Comparison of ENCODE assay signal across 14 cellular contexts in genomic region chr14:21933681-21934080, GRCh38.
DNase-seq lines count a peak whose midpoint lies in the region; ATAC-seq, FAIRE-seq and TF ChIP-seq lines count a peak whose summit lies in the region.
"Had no signal": no experiment of that assay in that cellular context is flagged by ENCODE, and none has a peak within 500 bp of the region (broad histone marks: within the 10 kb centered on the region; RNA-seq: fewer than 3 reads in every experiment).

No MANE protein-coding gene starts in this region.

- no peak for TF ChIP-seq POLR2A in endothelial cell of umbilical vein (IDR thresholded peaks at IDR 0.05; ENCODE audit: low read depth, low read length)

- no peaks in the 10 kb centered on the region for H3K36me3 Mint-ChIP-seq in progenitor cell of endocrine pancreas (ENCODE audit: insufficient read depth)
- H3K36me3 Mint-ChIP-seq: brain had no signal

- H2AFZ ChIP-seq in PC-9 (no peak overlapping the region), endothelial cell of umbilical vein (ENCODE audit: low read depth, low read length) (peak overlapping the region; percentile 54)

- H3K27me3 Mint-ChIP-seq in progenitor cell of endocrine pancreas = peaks cover 16% of the 10 kb centered on the region
- H3K27me3 Mint-ChIP-seq: brain had no signal

- H3K4me2 ChIP-seq in PC-9 (no peak overlapping the region), endothelial cell of umbilical vein (ENCODE audit: insufficient read depth, low read length) (no peak overlapping the region)

- no peaks in the 10 kb centered on the region for H3K9me3 Mint-ChIP-seq in progenitor cell of endocrine pancreas (ENCODE audit: low read depth)
- H3K9me3 Mint-ChIP-seq: brain; naive thymus-derived CD4-positive, alpha-beta T cell had no signal

- H3K79me2 ChIP-seq in PC-9 (ENCODE audit: low read depth) (no peaks in the 10 kb centered on the region), endothelial cell of umbilical vein (ENCODE audit: control insufficient read depth, insufficient read depth, low read length) (no peaks in the 10 kb centered on the region)

- H3F3A ChIP-seq in PC-9 (ENCODE audit: insufficient read depth, low read depth) = no peaks in the 10 kb centered on the region

- H3K4me3 ChIP-seq in PC-9 = no peak overlapping the region
- no peak overlapping the region for H3K4me3 ChIP-seq in endothelial cell of umbilical vein (replicated peaks in 1 of 3; ENCODE audit: insufficient read depth in 1 of 3, low read depth in 1 of 3, low read length in 3 of 3)
- H3K4me3 ChIP-seq: SJSA1 had no signal

- H3K4me3 Mint-ChIP-seq in progenitor cell of endocrine pancreas (ENCODE audit: low read depth) = no peak overlapping the region
- H3K4me3 Mint-ChIP-seq: brain; naive thymus-derived CD4-positive, alpha-beta T cell had no signal

- ATAC-seq in HG03039 (IDR thresholded peaks at IDR 0.05; ENCODE audit: unreplicated experiment) (no peak), GM21825 (IDR thresholded peaks at IDR 0.05; ENCODE audit: unreplicated experiment) (no peak)
- ATAC-seq: activated CD4-positive, CD25-positive, alpha-beta regulatory T cell treated with anti-CD3 and anti-CD28 coated beads, Interleukin-2, amount 50 U/mL, for 24 hours; esophagus mucosa; naive thymus-derived CD4-positive, alpha-beta T cell had no signal

- peak; percentile 35 for TF ChIP-seq CTCF in GM12873 (IDR thresholded peaks at IDR 0.05; ENCODE audit: insufficient read depth, low read depth, low read length, missing control alignments)
- peak; percentile 57 for TF ChIP-seq CTCF in PC-9 (conservative IDR thresholded peaks at IDR 0.05)
- peak; percentile 35 to 52 for TF ChIP-seq CTCF in endothelial cell of umbilical vein (IDR thresholded peaks at IDR 0.05; ENCODE audit: extremely low read depth in 1 of 2, insufficient read depth in 1 of 2, low read depth in 1 of 2, low read length in 2 of 2)
- TF ChIP-seq CTCF in progenitor cell of endocrine pancreas (IDR thresholded peaks at IDR 0.05; ENCODE audit: unreplicated experiment) = peak; percentile 57

- no peak overlapping the region for H3K27ac Mint-ChIP-seq in progenitor cell of endocrine pancreas
- H3K27ac Mint-ChIP-seq: brain; naive thymus-derived CD4-positive, alpha-beta T cell had no signal

- dilution Hi-C loops in endothelial cell of umbilical vein (cut with MboI; ENCODE audit: extremely low pct_ligation_motif_present, low sequenced_read_pairs) = no loop called here

- no peaks in the 10 kb centered on the region for H3K9me1 ChIP-seq in endothelial cell of umbilical vein (replicated peaks; ENCODE audit: control insufficient read depth, extremely low read depth, insufficient read depth, low read length)

- no peak overlapping the region for H3K9ac ChIP-seq in endothelial cell of umbilical vein (replicated peaks; ENCODE audit: extremely low read depth, insufficient read depth, low read length)

- no peaks in the 10 kb centered on the region for H3K4me1 Mint-ChIP-seq in progenitor cell of endocrine pancreas (ENCODE audit: low read depth)
- H3K4me1 Mint-ChIP-seq: brain had no signal

- FAIRE-seq in endothelial cell of umbilical vein (lab: Jason Lieb, UNC) = peak; percentile 50

- no peak overlapping the region for H3K27ac ChIP-seq in PC-9
- H3K27ac ChIP-seq in endothelial cell of umbilical vein (ENCODE audit: insufficient read depth, low read depth, low read length) = no peak overlapping the region
- H3K27ac ChIP-seq: SJSA1 had no signal

- BruUV-seq in PC-9 (replicated peaks; lab: Mats Ljungman, UMichigan) (no TSS peak), endothelial cell of umbilical vein (replicated peaks; lab: Mats Ljungman, UMichigan) (no TSS peak)

- no peaks in the 10 kb centered on the region for H3K36me3 ChIP-seq in PC-9 (ENCODE audit: low read depth)
- H3K36me3 ChIP-seq in endothelial cell of umbilical vein (ENCODE audit: control insufficient read depth in 2 of 2, extremely low read depth in 1 of 2, insufficient read depth in 2 of 2, low read length in 2 of 2) = no peaks in the 10 kb centered on the region
- H3K36me3 ChIP-seq: SJSA1 had no signal

- no peaks in the 10 kb centered on the region for H3K27me3 ChIP-seq in PC-9 (ENCODE audit: insufficient read depth, low read depth)
- no peaks in the 10 kb centered on the region for H3K27me3 ChIP-seq in endothelial cell of umbilical vein (ENCODE audit: control insufficient read depth in 2 of 2, insufficient read depth in 2 of 2, low read length in 2 of 2)
- H3K27me3 ChIP-seq: SJSA1 had no signal

- H3K9me2 ChIP-seq in PC-9 (ENCODE audit: insufficient read depth) = no peaks in the 10 kb centered on the region

- CTCF ChIA-PET in PC-9 (lab: Charles Lee) (no interaction called here), endothelial cell of umbilical vein (lab: Charles Lee) (interaction anchor here (0.8 to 3.4 kb wide), 21 partner anchors 8 to 179 kb away, joined by 3 to 121 read pairs (median 5); no protein-coding TSS in a partner anchor)

- intact Hi-C loops in PC-9 (cut with micrococcal nuclease; ENCODE audit: unreplicated experiment) = loop anchor here (2.0 kb wide), 1 partner anchor 21 kb away; no protein-coding TSS in a partner anchor
- intact Hi-C loops in endothelial cell of umbilical vein (cut with micrococcal nuclease) = loop anchor here (1.0 kb wide), 2 partner anchors 15 to 73 kb away; no protein-coding TSS in a partner anchor

- H4K20me1 ChIP-seq in PC-9 (ENCODE audit: insufficient read depth) (no peaks in the 10 kb centered on the region), endothelial cell of umbilical vein (replicated peaks; ENCODE audit: control insufficient read depth, extremely low read depth, insufficient read depth, low read length) (no peaks in the 10 kb centered on the region)

- POLR2A ChIA-PET in PC-9 (lab: Charles Lee; ENCODE audit: unreplicated experiment) (interaction anchor here (0.6 kb wide), 1 partner anchor 344 kb away, joined by 3 read pairs; no protein-coding TSS in a partner anchor), endothelial cell of umbilical vein (lab: Charles Lee) (no interaction called here)

- H3K9me3 ChIP-seq in PC-9 (ENCODE audit: insufficient read depth, low read depth) = no peaks in the 10 kb centered on the region
- no peaks in the 10 kb centered on the region for H3K9me3 ChIP-seq in endothelial cell of umbilical vein (replicated peaks; ENCODE audit: control insufficient read depth, insufficient read depth, low read length)
- H3K9me3 ChIP-seq: Caco-2, SJSA1 had no signal

- peak in 1 of 2 experiments; percentile 34 for DNase-seq in PC-9
- peak; percentile 53 for DNase-seq in endothelial cell of umbilical vein (ENCODE audit: low read depth, low spot score)
- DNase-seq in progenitor cell of endocrine pancreas (ENCODE audit: low spot score, unreplicated experiment) = no peak
- no peak for DNase-seq in C1 segment of cervical spinal cord (lab: John Stamatoyannopoulos, UW)
- DNase-seq: activated T-cell treated with anti-CD3 and anti-CD28 coated beads, Interleukin-2, amount 50 U/mL, for 48 hours had no signal

- no peaks in the 10 kb centered on the region for H3K4me1 ChIP-seq in PC-9 (replicated peaks; ENCODE audit: insufficient read depth)
- no peaks in the 10 kb centered on the region for H3K4me1 ChIP-seq in endothelial cell of umbilical vein (ENCODE audit: control insufficient read depth, extremely low read depth, insufficient read depth, low read length)
- H3K4me1 ChIP-seq: Caco-2, SJSA1 had no signal

TF ChIP-seq in endothelial cell of umbilical vein, 7 proteins besides CTCF, POLR2A, EP300 and RAD21:
- TF ChIP-seq, protein P1, sequence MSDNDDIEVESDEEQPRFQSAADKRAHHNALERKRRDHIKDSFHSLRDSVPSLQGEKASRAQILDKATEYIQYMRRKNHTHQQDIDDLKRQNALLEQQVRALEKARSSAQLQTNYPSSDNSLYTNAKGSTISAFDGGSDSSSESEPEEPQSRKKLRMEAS (IDR thresholded peaks at IDR 0.05; ENCODE audit: insufficient read depth, insufficient read length) = no peak
- TF ChIP-seq JUN (IDR thresholded peaks at IDR 0.05; ENCODE audit: borderline replicate concordance, insufficient read depth, insufficient read length, low read depth) (no peak), EZH2 (IDR thresholded peaks at IDR 0.05; ENCODE audit: borderline replicate concordance, low read depth, low read length, severe bottlenecking) (no peak), POLR2AphosphoS5 (IDR thresholded peaks at IDR 0.05; ENCODE audit: insufficient read depth, low read depth, low read length) (no peak), MYC (IDR thresholded peaks at IDR 0.05; ENCODE audit: low read depth, low read length) (no peak), FOS (IDR thresholded peaks at IDR 0.05; ENCODE audit: borderline replicate concordance, insufficient read depth, low read length) (no peak), GATA2 (IDR thresholded peaks at IDR 0.05; ENCODE audit: insufficient read depth, insufficient read length, low read depth, low read length) (no peak)
TF ChIP-seq in endothelial cell of umbilical vein: peak in this region for 0.
